1 cellular context compared by ENCODE assay signal in genomic region chr17:6640536-6641373, GRCh38.
TF ChIP-seq lines count a peak whose summit lies in the region.

KIAA0753 (minus strand) TSS chr17:6640711; CDS start chr17:6635103, 5,608 bp downstream.
TXNDC17 (plus strand) TSS chr17:6641060; CDS start chr17:6641083, 23 bp downstream.

TF ChIP-seq in HEK293, 187 proteins besides CTCF, POLR2A, EP300 and RAD21 (continued from another document and continues in another):
- TF ChIP-seq PRDM2 (tag by site-specific recombination; IDR thresholded peaks at IDR 0.05; ENCODE audit: borderline replicate concordance), result no peak
- 0 out of 2 replicates have a peak, but pooled peaks have one; percentile 36 for TF ChIP-seq ZSCAN30 (tag by site-specific recombination; IDR thresholded peaks at IDR 0.05)
- 0 out of 2 replicates have a peak, but pooled peaks have one; percentile 46 for TF ChIP-seq YY2 (tag by site-specific recombination; IDR thresholded peaks at IDR 0.05)
- TF ChIP-seq HIC1 (tag by site-specific recombination; IDR thresholded peaks at IDR 0.05), result peak; percentile 81
- TF ChIP-seq ZNF335 (tag by site-specific recombination; conservative IDR thresholded peaks at IDR 0.05), result peak; percentile 91
- peak; percentile 66; the same call in 1 of the 2 replicates for TF ChIP-seq ZNF600 (tag by site-specific recombination; IDR thresholded peaks at IDR 0.05)
- peak; percentile 96 for TF ChIP-seq ZNF580 (tag by site-specific recombination; IDR thresholded peaks at IDR 0.05)
- TF ChIP-seq ZNF501 (tag by site-specific recombination; IDR thresholded peaks at IDR 0.05), result 0 out of 2 replicates have a peak, but pooled peaks have one; percentile 65
- TF ChIP-seq ZNF341 (tag by site-specific recombination; IDR thresholded peaks at IDR 0.05; ENCODE audit: low read depth), result peak; percentile 92
- peak; percentile 86 for TF ChIP-seq ZBTB17 (tag by site-specific recombination; IDR thresholded peaks at IDR 0.05)
- peak; percentile 81 for TF ChIP-seq ZNF777 (tag by site-specific recombination; IDR thresholded peaks at IDR 0.05; ENCODE audit: borderline replicate concordance)
- TF ChIP-seq ZFHX2 (tag by site-specific recombination; conservative IDR thresholded peaks at IDR 0.05), result peak; percentile 85
- TF ChIP-seq OSR2 (tag by site-specific recombination; IDR thresholded peaks at IDR 0.05), result peak; percentile 78
- TF ChIP-seq EGR2 (tag by site-specific recombination; IDR thresholded peaks at IDR 0.05; ENCODE audit: low read depth), result peak; percentile 77
- TF ChIP-seq ZFP37 (tag by site-specific recombination; IDR thresholded peaks at IDR 0.05), result 0 out of 2 replicates have a peak, but pooled peaks have one; percentile 87
- peak; percentile 76 for TF ChIP-seq SP7 (tag by site-specific recombination; IDR thresholded peaks at IDR 0.05)
- peak; percentile 62 for TF ChIP-seq ZNF518A (tag by site-specific recombination; conservative IDR thresholded peaks at IDR 0.05; ENCODE audit: low read depth)
- TF ChIP-seq KLF7 (tag by site-specific recombination; IDR thresholded peaks at IDR 0.05; ENCODE audit: borderline replicate concordance), result peak; percentile 83; the same call in 1 of the 2 replicates
- TF ChIP-seq TRIM28 (IDR thresholded peaks at IDR 0.05; ENCODE audit: borderline replicate concordance, low read length), result peak; percentile 41; the same call in 1 of the 2 replicates
- TF ChIP-seq ZNF560 (tag by site-specific recombination; IDR thresholded peaks at IDR 0.05; ENCODE audit: borderline replicate concordance), result no peak
- TF ChIP-seq ZIC2 (tag by site-specific recombination; IDR thresholded peaks at IDR 0.05), result peak; percentile 20; the same call in 1 of the 2 replicates
- peak; percentile 19; the same call in 1 of the 2 replicates for TF ChIP-seq ZBTB7A (tag by site-specific recombination; IDR thresholded peaks at IDR 0.05; ENCODE audit: low read depth)
- TF ChIP-seq ZSCAN5A (tag by site-specific recombination; IDR thresholded peaks at IDR 0.05), result 0 out of 2 replicates have a peak, but pooled peaks have one; percentile 51
- TF ChIP-seq PRDM4 (tag by site-specific recombination; IDR thresholded peaks at IDR 0.05), result 0 out of 2 replicates have a peak, but pooled peaks have one; percentile 17
- peak; percentile 93 for TF ChIP-seq ZNF76 (tag by site-specific recombination; IDR thresholded peaks at IDR 0.05; ENCODE audit: borderline replicate concordance, low read depth)
- peak; percentile 70 for TF ChIP-seq KLF1 (tag by site-specific recombination; IDR thresholded peaks at IDR 0.05)
- TF ChIP-seq REST (tag by site-specific recombination; IDR thresholded peaks at IDR 0.05), result peak; percentile 90
- TF ChIP-seq ZNF629 (tag by site-specific recombination; IDR thresholded peaks at IDR 0.05), result peak; percentile 70
- no peak for TF ChIP-seq ZNF488 (tag by site-specific recombination; IDR thresholded peaks at IDR 0.05)
